In the genomic region with DNA sequence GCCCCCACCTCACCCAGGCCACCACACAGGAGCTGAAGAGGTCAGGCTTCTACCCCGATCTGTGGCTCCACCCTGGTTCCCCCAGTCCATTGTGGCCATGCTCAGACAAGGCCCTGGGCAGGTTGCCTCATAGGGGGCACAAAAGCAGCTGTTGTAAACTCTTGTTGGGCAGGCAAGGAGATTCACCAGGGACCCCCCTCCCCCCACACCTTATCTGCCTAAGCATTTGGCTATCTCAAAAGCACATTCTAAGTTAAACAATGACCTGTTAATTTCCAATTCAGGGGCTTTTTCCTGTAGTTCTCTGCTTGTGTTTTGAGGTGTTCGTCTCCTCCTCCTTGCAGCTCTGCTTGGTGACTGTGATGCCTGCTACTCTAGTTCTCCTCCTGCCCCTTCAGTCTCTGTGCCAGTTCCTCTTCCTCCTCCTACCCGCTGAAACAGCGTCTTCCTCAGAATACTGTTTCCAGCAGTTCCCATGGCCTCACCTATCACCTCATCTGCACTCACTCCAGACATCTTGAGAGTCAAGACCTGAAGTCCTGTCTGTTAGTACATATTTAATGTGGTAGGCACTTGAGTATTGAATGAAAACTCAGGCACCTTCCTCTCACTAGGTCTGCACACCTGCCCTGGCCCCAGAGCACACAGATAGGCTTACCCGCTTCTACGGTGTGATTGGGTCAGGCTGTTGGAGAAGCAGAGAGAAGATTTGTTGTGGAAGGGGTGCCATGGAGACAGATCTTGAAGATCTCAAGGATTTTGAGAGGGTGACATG, we compare ENCODE assay signal across 1 cellular context.
TF ChIP-seq lines count a peak whose summit lies in the region.

No MANE protein-coding gene starts in this region.

TF ChIP-seq in K562, 482 proteins besides CTCF, POLR2A, EP300 and RAD21:
- TF ChIP-seq ARID1B (IDR thresholded peaks at IDR 0.05) (peak; percentile 52), RFX5 (IDR thresholded peaks at IDR 0.05; ENCODE audit: low read depth, low read length) (no peak), TAL1 (IDR thresholded peaks at IDR 0.05) (peak; percentile 42; the same call in 1 of the 2 replicates), HLTF (IDR thresholded peaks at IDR 0.05) (no peak), CBFA2T3 (IDR thresholded peaks at IDR 0.05) (peak; percentile 47; the same call in 1 of the 2 replicates)
